In genomic region chr16:11128211-11129123, GRCh38 we compare ENCODE assay signal across 10 cellular contexts.
DNase-seq lines count a peak whose midpoint lies in the region; ATAC-seq and TF ChIP-seq lines count a peak whose summit lies in the region.
"Had no signal": no experiment of that assay in that cellular context is flagged by ENCODE, and none has a peak within 500 bp of the region (broad histone marks: within the 10 kb centered on the region; RNA-seq: fewer than 3 reads in every experiment).

No MANE protein-coding gene starts in this region.

- peaks cover 32% of the 10 kb centered on the region for H3K4me1 ChIP-seq in hepatocyte (ENCODE audit: insufficient read depth)
- peaks cover 13 to 31% (median 16%) of the 10 kb centered on the region in 4 donors for H3K4me1 ChIP-seq in transverse colon

- H3K79me2 ChIP-seq in hepatocyte: no peaks in the 10 kb centered on the region

- H3K9me3 ChIP-seq in hepatocyte (ENCODE audit: low read depth) (no peaks in the 10 kb centered on the region), transverse colon (no peaks in the 10 kb centered on the region)
- H3K9me3 ChIP-seq: neutrophil had no signal

- no peaks in the 10 kb centered on the region for H3K27me3 Mint-ChIP-seq in activated T-cell treated with anti-CD3 and anti-CD28 coated beads, Interleukin-2, amount 50 U/mL, for 24 hours
- no peaks in the 10 kb centered on the region for H3K27me3 Mint-ChIP-seq in activated naive CD8-positive, alpha-beta T cell

- TF ChIP-seq CTCF in hepatocyte (IDR thresholded peaks at IDR 0.05; ENCODE audit: poor library complexity) (no peak), transverse colon (IDR thresholded peaks at IDR 0.05) (no peak)

- H3K27ac Mint-ChIP-seq in activated T-cell treated with anti-CD3 and anti-CD28 coated beads, Interleukin-2, amount 50 U/mL, for 24 hours: peak overlapping the region; percentile 74
- peak overlapping the region; percentile 84 for H3K27ac Mint-ChIP-seq in activated naive CD8-positive, alpha-beta T cell

- TF ChIP-seq EP300 in transverse colon (IDR thresholded peaks at IDR 0.05; ENCODE audit: low read depth): no peak

- no peak overlapping the region for H3K4me3 Mint-ChIP-seq in activated T-cell treated with anti-CD3 and anti-CD28 coated beads, Interleukin-2, amount 50 U/mL, for 24 hours
- peak overlapping the region; percentile 59 for H3K4me3 Mint-ChIP-seq in activated naive CD8-positive, alpha-beta T cell

- H2AFZ ChIP-seq in hepatocyte: no peak overlapping the region

- H3K4me2 ChIP-seq in hepatocyte: no peak overlapping the region

- in situ Hi-C loops in transverse colon (cut with MboI; ENCODE audit: low pct_ligation_motif_present in 1 of 4, low pct_unique_long_range_greater_than_20kb in 1 of 4, low sequenced_read_pairs in 3 of 4): no loop called here

- ATAC-seq in HG03175 (IDR thresholded peaks at IDR 0.05; ENCODE audit: unreplicated experiment): no peak
- ATAC-seq: HCT116 had no signal

- TF ChIP-seq POLR2A in transverse colon (IDR thresholded peaks at IDR 0.05): no peak

- peak overlapping the region; percentile 64 for H3K27ac ChIP-seq in hepatocyte
- peak overlapping the region; percentile 19 to 79 (median 64) for H3K27ac ChIP-seq in transverse colon
- H3K27ac ChIP-seq: neutrophil had no signal

- H4K20me1 ChIP-seq in hepatocyte (ENCODE audit: insufficient read depth, poor library complexity, severe bottlenecking): no peaks in the 10 kb centered on the region

- DNase-seq in activated T-cell treated with anti-CD3 and anti-CD28 coated beads, Interleukin-2, amount 50 U/mL, for 24 hours: no peak
- no peak for DNase-seq in activated T-cell treated with anti-CD3 and anti-CD28 coated beads for 4 hours
- peak; percentile 44 for DNase-seq in hepatocyte (ENCODE audit: low spot score)
- DNase-seq in transverse colon: no peak
- DNase-seq in NCI-H1436 treated with DMSO at 0.1 percent for 48 hours (lab: John Stamatoyannopoulos, UW): no peak
- no peak for DNase-seq in effector CD8-positive, alpha-beta T cell (lab: John Stamatoyannopoulos, UW)

- H3K36me3 Mint-ChIP-seq in activated T-cell treated with anti-CD3 and anti-CD28 coated beads, Interleukin-2, amount 50 U/mL, for 24 hours (ENCODE audit: low read depth): peaks cover 77% of the 10 kb centered on the region
- peaks cover 21% of the 10 kb centered on the region for H3K36me3 Mint-ChIP-seq in activated naive CD8-positive, alpha-beta T cell

- no peaks in the 10 kb centered on the region for H3K9me2 ChIP-seq in hepatocyte (replicated peaks; ENCODE audit: insufficient read depth)

- H3K27me3 ChIP-seq in hepatocyte: no peaks in the 10 kb centered on the region
- H3K27me3 ChIP-seq in transverse colon: no peaks in the 10 kb centered on the region
- H3K27me3 ChIP-seq: neutrophil had no signal

- intact Hi-C loops in transverse colon (cut with DNase I; ENCODE audit: low total_unique reads): no loop called here

- no peak overlapping the region for H3K4me3 ChIP-seq in hepatocyte
- H3K4me3 ChIP-seq in transverse colon: no peak overlapping the region

- 72% methylated on average over 9 of the region's 9 CpGs for WGBS in hepatocyte (ENCODE audit: low lambda C conversion rate, missing lambda C conversion rate)
- 61 to 71% methylated on average over 1 to 7 of the region's 9 CpGs for WGBS in transverse colon (ENCODE audit: low coverage in 1 of 2), 2 donors

- H3K36me3 ChIP-seq in hepatocyte (replicated peaks; ENCODE audit: insufficient read depth, low read depth): no peaks in the 10 kb centered on the region
- peaks cover 0 to 10% (median 0%) of the 10 kb centered on the region in 4 donors for H3K36me3 ChIP-seq in transverse colon

- H3K4me1 Mint-ChIP-seq in activated T-cell treated with anti-CD3 and anti-CD28 coated beads, Interleukin-2, amount 50 U/mL, for 24 hours (ENCODE audit: low read depth): peaks cover 51% of the 10 kb centered on the region
- peaks cover 40% of the 10 kb centered on the region for H3K4me1 Mint-ChIP-seq in activated naive CD8-positive, alpha-beta T cell (ENCODE audit: low read depth)

- H3K9me3 Mint-ChIP-seq in activated T-cell treated with anti-CD3 and anti-CD28 coated beads, Interleukin-2, amount 50 U/mL, for 24 hours: no peaks in the 10 kb centered on the region
- no peaks in the 10 kb centered on the region for H3K9me3 Mint-ChIP-seq in activated naive CD8-positive, alpha-beta T cell (ENCODE audit: low read depth)
